In the genomic region with DNA sequence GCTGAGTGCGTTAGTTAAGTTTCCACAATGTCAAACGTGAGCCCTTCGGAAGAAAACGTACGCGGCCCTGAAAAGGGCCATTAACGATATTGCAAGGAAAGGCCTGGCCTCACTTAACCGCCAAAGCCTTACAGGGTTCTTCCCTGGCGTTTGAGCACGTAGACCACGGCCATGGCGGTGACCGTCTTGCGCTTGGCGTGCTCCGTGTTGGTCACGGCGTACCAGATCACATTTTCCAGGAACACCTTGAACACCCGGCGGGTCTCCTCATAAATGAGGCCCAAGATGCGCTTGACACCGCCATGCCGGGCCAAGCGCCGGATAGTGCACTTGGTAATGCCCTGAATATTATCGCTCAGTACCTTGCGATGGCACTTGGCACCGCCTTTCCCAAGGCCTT, we compare ENCODE assay signal across 21 cellular contexts.
DNase-seq lines count a peak whose midpoint lies in the region; ATAC-seq, FAIRE-seq and TF ChIP-seq lines count a peak whose summit lies in the region.
"Had no signal": no experiment of that assay in that cellular context is flagged by ENCODE, and none has a peak within 500 bp of the region (broad histone marks: within the 10 kb centered on the region; RNA-seq: fewer than 3 reads in every experiment).

No MANE protein-coding gene starts in this region.

- H3K9me2 ChIP-seq in OCI-LY7 (ENCODE audit: insufficient read depth, low read length): no peaks in the 10 kb centered on the region

- H3K36me3 ChIP-seq in DND-41 (ENCODE audit: insufficient read depth, low read length) (peaks cover under 1% of the 10 kb centered on the region; the same call in 1 of the 2 replicates), KOPT-K1 (ENCODE audit: insufficient read depth, low read length) (no peaks in the 10 kb centered on the region), H1 (ENCODE audit: control insufficient read depth in 2 of 4, insufficient read depth in 4 of 4, low read length in 3 of 4) (no peaks in the 10 kb centered on the region), OCI-LY7 (ENCODE audit: insufficient read depth, low read length) (no peaks in the 10 kb centered on the region; the same call in 1 of the 2 replicates)
- H3K36me3 ChIP-seq: BLaER1 had no signal

- H2BK15ac ChIP-seq in H1 (ENCODE audit: low read length): peak overlapping the region; percentile 55; the same call in 1 of the 2 replicates

- TF ChIP-seq CTCF in DND-41 (IDR thresholded peaks at IDR 0.05; ENCODE audit: borderline replicate concordance, extremely low read depth, low read length, poor library complexity, severe bottlenecking) (no peak), H1 (IDR thresholded peaks at IDR 0.05; ENCODE audit: control extremely low read depth in 1 of 3, insufficient read depth in 1 of 3, low read depth in 1 of 3, low read length in 3 of 3) (no peak), progenitor cell of endocrine pancreas (IDR thresholded peaks at IDR 0.05; ENCODE audit: unreplicated experiment) (no peak), OCI-LY7 (conservative IDR thresholded peaks at IDR 0.05; ENCODE audit: low read length) (no peak)

- 94% methylated on average over 28 of the region's 28 CpGs; no CpG with 5 or more reads in 1 of the 2 experiments for WGBS in H1 (ENCODE audit: extremely low coverage in 1 of 2, insufficient coverage in 1 of 2, insufficient read length in 1 of 2, insufficient replicate concordance in 2 of 2, low coverage in 1 of 2, low lambda C conversion rate in 2 of 2, missing lambda C conversion rate in 1 of 2), 2 experiments

- no peak overlapping the region for H4K5ac ChIP-seq in H1 (ENCODE audit: insufficient read length, low read depth, low read length)

- DNase-seq in DND-41 (no peak), H1 (ENCODE audit: low read depth in 1 of 2, low spot score in 2 of 2) (no peak), progenitor cell of endocrine pancreas (ENCODE audit: low spot score, unreplicated experiment) (no peak), DMS 273 (lab: John Stamatoyannopoulos, UW; ENCODE audit: unreplicated experiment) (no peak), OCI-LY7 (ENCODE audit: low spot score) (no peak)
- no peak for DNase-seq in stimulated activated naive CD8-positive, alpha-beta T cell treated with anti-CD3 and anti-CD28 coated beads, Interleukin-15, Interleukin-2, amounts not matched to agents 100 U/mL and 50 U/mL, for 24 hours
- DNase-seq: Caco-2; CD4-positive, CD25-positive, alpha-beta regulatory T cell; CD8-positive, alpha-beta T cell; DMS 273 treated with DMSO at 0.1 percent for 48 hours; DMS79; GF-D8; GOT3; H7; HCEC 1CT had no signal

- H2BK5ac ChIP-seq in H1 (ENCODE audit: low read depth, low read length): peak overlapping the region; percentile 3; the same call in 1 of the 2 replicates

- peaks cover 4% of the 10 kb centered on the region for H3K23me2 ChIP-seq in H1 (ENCODE audit: low read depth, low read length)

- H4K20me1 ChIP-seq in DND-41 (ENCODE audit: insufficient read depth, low read length): peaks cover under 1% of the 10 kb centered on the region; the same call in 1 of the 2 replicates
- no peaks in the 10 kb centered on the region for H4K20me1 ChIP-seq in H1 (replicated peaks in 1 of 2; ENCODE audit: control insufficient read depth in 1 of 2, insufficient read depth in 2 of 2, low read length in 2 of 2)
- H4K20me1 ChIP-seq in OCI-LY7 (ENCODE audit: insufficient read depth, low read length): no peaks in the 10 kb centered on the region

- no peaks in the 10 kb centered on the region for H3K9me3 ChIP-seq in DND-41 (ENCODE audit: insufficient read depth, low read length, severe bottlenecking)
- H3K9me3 ChIP-seq in KOPT-K1 (ENCODE audit: insufficient read depth, low read length, poor library complexity, severe bottlenecking): no peaks in the 10 kb centered on the region
- no peaks in the 10 kb centered on the region; a peak in 1 of 4 replicates for H3K9me3 ChIP-seq in H1 (ENCODE audit: insufficient read depth in 2 of 2, low read depth in 1 of 2, low read length in 1 of 2)
- H3K9me3 ChIP-seq in OCI-LY7 (ENCODE audit: low read length): peaks cover 15% of the 10 kb centered on the region; the same call in 1 of the 2 replicates
- H3K9me3 ChIP-seq: Caco-2 had no signal

- TF ChIP-seq EP300 in H1 (IDR thresholded peaks at IDR 0.05; ENCODE audit: borderline replicate concordance in 1 of 2, low read depth in 2 of 2, low read length in 2 of 2): no peak

- H3K27me3 Mint-ChIP-seq in progenitor cell of endocrine pancreas: no peaks in the 10 kb centered on the region
- H3K27me3 Mint-ChIP-seq: B cell; CD4-positive, CD25-positive, alpha-beta regulatory T cell had no signal

- ATAC-seq in DND-41 (ENCODE audit: insufficient read depth, low read depth): no peak
- no peak for ATAC-seq in stimulated activated naive CD8-positive, alpha-beta T cell treated with anti-CD3 and anti-CD28 coated beads, Interleukin-15, Interleukin-2, amounts not matched to agents 100 U/mL and 50 U/mL, for 24 hours
- ATAC-seq: CD8-positive, alpha-beta T cell had no signal

- no peak overlapping the region for H3K4ac ChIP-seq in H1 (replicated peaks; ENCODE audit: insufficient read length, low read depth, low read length)

- H2BK120ac ChIP-seq in H1 (replicated peaks; ENCODE audit: low read depth, low read length): peak overlapping the region; percentile 52

- H3K36me3 Mint-ChIP-seq in progenitor cell of endocrine pancreas (ENCODE audit: insufficient read depth): peaks cover 2% of the 10 kb centered on the region
- H3K36me3 Mint-ChIP-seq: CD4-positive, CD25-positive, alpha-beta regulatory T cell had no signal

- H3K18ac ChIP-seq in H1 (ENCODE audit: extremely low read depth, low read length): no peak overlapping the region

- no peak for FAIRE-seq in H1 (lab: Jason Lieb, UNC)
- FAIRE-seq: GM12891, GM18507 had no signal

- H3K27ac ChIP-seq in DND-41 (ENCODE audit: low read length) (peak overlapping the region; percentile 35), KOPT-K1 (ENCODE audit: low read depth, low read length, poor library complexity, severe bottlenecking) (peak overlapping the region; percentile 95), H1 (ENCODE audit: low read depth, low read length) (no peak overlapping the region), OCI-LY7 (ENCODE audit: low read depth, low read length, poor library complexity, severe bottlenecking) (no peak overlapping the region)
- H3K27ac ChIP-seq: BLaER1, C4-2B had no signal

- H3K23ac ChIP-seq in H1 (ENCODE audit: insufficient read length): no peak overlapping the region

- CTCF ChIA-PET in H1 (lab: Charles Lee; ENCODE audit: partially characterized antibody) (no interaction called here), OCI-LY7 (lab: Charles Lee; ENCODE audit: unreplicated experiment) (no interaction called here)

- H2AK5ac ChIP-seq in H1 (ENCODE audit: low read depth, low read length): no peak overlapping the region

- peaks cover 25% of the 10 kb centered on the region for H3K4me1 Mint-ChIP-seq in progenitor cell of endocrine pancreas (ENCODE audit: low read depth)

- H3K9me3 Mint-ChIP-seq in progenitor cell of endocrine pancreas (ENCODE audit: low read depth): peaks cover 6% of the 10 kb centered on the region
- H3K9me3 Mint-ChIP-seq: CD8-positive, alpha-beta T cell had no signal

- no peak overlapping the region for H3K4me2 ChIP-seq in DND-41 (ENCODE audit: insufficient read depth, low read length)
- no peak overlapping the region for H3K4me2 ChIP-seq in H1 (ENCODE audit: insufficient read depth in 1 of 2, low read depth in 2 of 2, low read length in 2 of 2)
- H3K4me2 ChIP-seq in OCI-LY7 (ENCODE audit: low read length): no peak overlapping the region
- H3K4me2 ChIP-seq: BLaER1 had no signal

- no peak for TF ChIP-seq POLR2A in H1 (IDR thresholded peaks at IDR 0.05; ENCODE audit: control extremely low read depth in 1 of 2, low read depth in 2 of 2, low read length in 2 of 2)

- H3K4me3 ChIP-seq in DND-41 (ENCODE audit: low read depth in 1 of 2, low read length in 2 of 2): no peak overlapping the region
- no peak overlapping the region for H3K4me3 ChIP-seq in H1 (ENCODE audit: extremely low read depth in 1 of 4, insufficient read depth in 2 of 4, low read depth in 3 of 4, low read length in 4 of 4)
- H3K4me3 ChIP-seq in OCI-LY7 (ENCODE audit: low read depth, low read length, poor library complexity, severe bottlenecking): no peak overlapping the region
- H3K4me3 ChIP-seq: BLaER1 had no signal

- H3K14ac ChIP-seq in H1 (ENCODE audit: insufficient read length): no peak overlapping the region

- H3K27ac Mint-ChIP-seq in progenitor cell of endocrine pancreas: peak overlapping the region; percentile 16
- H3K27ac Mint-ChIP-seq: B cell; CD4-positive, CD25-positive, alpha-beta regulatory T cell; CD8-positive, alpha-beta T cell had no signal

- intact Hi-C loops in OCI-LY7 (cut with micrococcal nuclease; ENCODE audit: unreplicated experiment): no loop called here

- no peaks in the 10 kb centered on the region for H3K27me3 ChIP-seq in DND-41 (ENCODE audit: insufficient read depth, low read length, poor library complexity)
- H3K27me3 ChIP-seq in H1 (replicated peaks in 1 of 4; ENCODE audit: control insufficient read depth in 3 of 4, extremely low read depth in 1 of 4, insufficient read depth in 3 of 4, low read length in 3 of 4): no peaks in the 10 kb centered on the region

- H3K79me1 ChIP-seq in H1 (ENCODE audit: low read depth, low read length): no peaks in the 10 kb centered on the region

- H3K4me3 Mint-ChIP-seq in progenitor cell of endocrine pancreas (ENCODE audit: low read depth): no peak overlapping the region
- H3K4me3 Mint-ChIP-seq: B cell; CD8-positive, alpha-beta T cell had no signal

- no peak overlapping the region for H4K8ac ChIP-seq in H1 (ENCODE audit: extremely low read depth, insufficient read depth, low read length)

- BruUV-seq in OCI-LY7 (replicated peaks; lab: Mats Ljungman, UMichigan): no TSS peak

- POLR2A ChIA-PET in H1 (lab: Charles Lee; ENCODE audit: partially characterized antibody): interaction anchor here (0.7 to 7.8 kb wide), 4 partner anchors 37 to 1646 kb away, joined by 3 to 97 read pairs (median 85); a partner anchor contains a TSS
- POLR2A ChIA-PET in OCI-LY7 (lab: Charles Lee): interaction anchor here (0.6 kb wide), 1 partner anchor 24 kb away, joined by 3 read pairs; no protein-coding TSS in a partner anchor

- H2BK20ac ChIP-seq in H1 (ENCODE audit: low read length): peak overlapping the region; percentile 88; the same call in 1 of the 2 replicates

- H3K4me1 ChIP-seq in DND-41 (ENCODE audit: insufficient read depth, low read length) (peaks cover 15% of the 10 kb centered on the region), H1 (replicated peaks in 1 of 4; ENCODE audit: control insufficient read depth in 3 of 4, insufficient read depth in 4 of 4, low read length in 3 of 4) (peaks cover 1 to 12% (median 8%) of the 10 kb centered on the region in 4 experiments), OCI-LY7 (ENCODE audit: insufficient read depth, low read length, poor library complexity, severe bottlenecking) (peaks cover 10% of the 10 kb centered on the region)

- peak overlapping the region; percentile 70 for H4K91ac ChIP-seq in H1 (replicated peaks; ENCODE audit: insufficient read length, low read length)

- TF ChIP-seq RAD21 in H1 (IDR thresholded peaks at IDR 0.05 in 1 of 2, conservative IDR thresholded peaks at IDR 0.05 in 1 of 2; ENCODE audit: low read depth in 2 of 2, low read length in 2 of 2): no peak

- peak overlapping the region; percentile 70 for H2BK12ac ChIP-seq in H1 (ENCODE audit: low read depth, low read length)

- H3K79me2 ChIP-seq in DND-41 (ENCODE audit: insufficient read depth, low read length) (peaks cover 6% of the 10 kb centered on the region), H1 (ENCODE audit: control insufficient read depth in 1 of 2, insufficient read depth in 2 of 2, low read length in 2 of 2) (peaks cover 0 to under 1% of the 10 kb centered on the region in 2 experiments; a peak in 1 of 4 replicates), OCI-LY7 (ENCODE audit: insufficient read depth, low read depth, low read length) (no peaks in the 10 kb centered on the region)

- no peak overlapping the region for H2AFZ ChIP-seq in DND-41 (ENCODE audit: low read depth, low read length)
- no peak overlapping the region for H2AFZ ChIP-seq in H1 (ENCODE audit: low read length)
- no peak overlapping the region for H2AFZ ChIP-seq in OCI-LY7 (ENCODE audit: low read length)

- H3K56ac ChIP-seq in H1 (replicated peaks; ENCODE audit: insufficient read length, low read depth, low read length): no peak overlapping the region

- H3K9ac ChIP-seq in DND-41 (ENCODE audit: low read depth, low read length) (no peak overlapping the region), H1 (replicated peaks in 1 of 4; ENCODE audit: extremely low read depth in 1 of 4, low read depth in 3 of 4, low read length in 3 of 4) (no peak overlapping the region)
- H3K9ac ChIP-seq: BLaER1 had no signal

Comparison
In these comparisons a context has a peak if more than half of its experiments do, and no peak if none do; other contexts are left out.
1. H3K27ac ChIP-seq: peak in DND-41 (single experiment) and KOPT-K1 (single experiment); none in H1 (single experiment) and OCI-LY7 (single experiment).